8 cellular contexts compared by ENCODE assay signal in genomic region chrX:119512145-119512800, GRCh38. TPM values are rescaled to one million over a fixed set of nuclear protein-coding genes. Genes with fewer than 3 reads are reported as not detected.
DNase-seq lines count a peak whose midpoint lies in the region; ATAC-seq and TF ChIP-seq lines count a peak whose summit lies in the region.

No MANE protein-coding gene starts in this region.

- H3K9me3 ChIP-seq in adipocyte (ENCODE audit: control insufficient read depth, low read length) (no peaks in the 10 kb centered on the region), right atrium auricular region (no peaks in the 10 kb centered on the region), sigmoid colon (no peaks in the 10 kb centered on the region)

- no peaks in the 10 kb centered on the region for H3K9me3 Mint-ChIP-seq in activated naive CD4-positive, alpha-beta T cell treated with anti-CD3 and anti-CD28 coated beads, Interleukin-2, amount 50 U/mL, for 72 hours

- no peaks in the 10 kb centered on the region for H3K36me3 Mint-ChIP-seq in activated naive CD4-positive, alpha-beta T cell treated with anti-CD3 and anti-CD28 coated beads, Interleukin-2, amount 50 U/mL, for 72 hours

- DNase-seq in activated naive CD4-positive, alpha-beta T cell treated with anti-CD3 and anti-CD28 coated beads, Interleukin-2, amount 50 U/mL, for 72 hours (ENCODE audit: low spot score in 2 of 2): no peak
- no peak for DNase-seq in activated naive CD4-positive, alpha-beta T cell (lab: John Stamatoyannopoulos, UW)
- DNase-seq in NCI-H345 (lab: John Stamatoyannopoulos, UW) (peak; percentile 73), adipocyte (ENCODE audit: low read depth) (peak; percentile 76), right atrium auricular region (ENCODE audit: low spot score) (peak; percentile 62), sigmoid colon (peak; percentile 73), KG1 (lab: John Stamatoyannopoulos, UW) (no peak)

- no peak overlapping the region for H3K9ac ChIP-seq in adipocyte (ENCODE audit: low read length)

- peak in 1 of 2 donors; percentile 6 for TF ChIP-seq POLR2A in sigmoid colon (IDR thresholded peaks at IDR 0.05)

- no peak for TF ChIP-seq EP300 in sigmoid colon (IDR thresholded peaks at IDR 0.05)

- 13 to 41% methylated on average over 14 of the region's 14 CpGs for WGBS in sigmoid colon, 2 donors

- peak; percentile 76 to 81 for ATAC-seq in activated naive CD4-positive, alpha-beta T cell treated with anti-CD3 and anti-CD28 coated beads, Interleukin-2, amount 50 U/mL, for 72 hours
- peak; percentile 63 for ATAC-seq in HG02852 (IDR thresholded peaks at IDR 0.05; ENCODE audit: unreplicated experiment)

- H3K27ac Mint-ChIP-seq in activated naive CD4-positive, alpha-beta T cell treated with anti-CD3 and anti-CD28 coated beads, Interleukin-2, amount 50 U/mL, for 72 hours: no peak overlapping the region

- no peaks in the 10 kb centered on the region for H3K36me3 ChIP-seq in adipocyte (ENCODE audit: control insufficient read depth, insufficient read depth, low read length, severe bottlenecking)
- no peaks in the 10 kb centered on the region for H3K36me3 ChIP-seq in right atrium auricular region
- no peaks in the 10 kb centered on the region for H3K36me3 ChIP-seq in sigmoid colon

- peaks cover 11% of the 10 kb centered on the region for H3K27me3 ChIP-seq in adipocyte (replicated peaks; ENCODE audit: control insufficient read depth, insufficient read depth, low read length)
- no peaks in the 10 kb centered on the region for H3K27me3 ChIP-seq in right atrium auricular region
- no peaks in the 10 kb centered on the region for H3K27me3 ChIP-seq in sigmoid colon

- H3K4me3 ChIP-seq in adipocyte (ENCODE audit: low read length) (no peak overlapping the region), right atrium auricular region (no peak overlapping the region), sigmoid colon (no peak overlapping the region)

- TF ChIP-seq CTCF in right atrium auricular region (IDR thresholded peaks at IDR 0.05) (peak; percentile 49 to 72), sigmoid colon (IDR thresholded peaks at IDR 0.05) (peak; percentile 9 to 59 (median 36))

- intact Hi-C loops in sigmoid colon (cut with DNase I): loop anchor here (2.0 kb wide), 1 partner anchor 23 kb away; no protein-coding TSS in a partner anchor

- no peak overlapping the region for H3K27ac ChIP-seq in right atrium auricular region
- H3K27ac ChIP-seq in sigmoid colon: peak overlapping the region in 1 of 4 donors; percentile 38

- H3K4me1 ChIP-seq in adipocyte (ENCODE audit: control insufficient read depth, insufficient read depth, low read length) (no peaks in the 10 kb centered on the region), right atrium auricular region (no peaks in the 10 kb centered on the region), sigmoid colon (no peaks in the 10 kb centered on the region)

RNA-seq across cellular contexts. Expression of gene SLC25A5, which starts 44.0 kb away (rescaled TPM):
- total RNA-seq in activated naive CD4-positive, alpha-beta T cell treated with anti-CD3 and anti-CD28 coated beads, Interleukin-2, amount 50 U/mL, for 72 hours: 100 to 1,000 TPM; 598 to 874 TPM
- total RNA-seq in right atrium auricular region: 100 to 1,000 TPM; 134 to 174 TPM
- 100 to 1,000 TPM; 269 to 356 (median 336) TPM for total RNA-seq in sigmoid colon
- 1,000 to 10,000 TPM in 2 of 3 donors, 100 to 1,000 TPM in 1; 934 to 2,420 (median 1,374) TPM for polyA plus RNA-seq in sigmoid colon

RNA-seq across cellular contexts. Expression of gene STEEP1, which starts 52.9 kb away (rescaled TPM):
- total RNA-seq in activated naive CD4-positive, alpha-beta T cell treated with anti-CD3 and anti-CD28 coated beads, Interleukin-2, amount 50 U/mL, for 72 hours: 10 to 100 TPM; 22.0 to 25.5 TPM
- total RNA-seq in right atrium auricular region (10 to 100 TPM; 17.4 to 17.8 TPM), sigmoid colon (10 to 100 TPM; 19.7 to 25.0 (median 21.9) TPM)
- polyA plus RNA-seq in sigmoid colon: 10 to 100 TPM; 16.8 to 30.3 (median 20.3) TPM

Comparison
In these comparisons a context has a peak if more than half of its experiments do, and no peak if none do; other contexts are left out.
1. DNase-seq: peak in NCI-H345 (single experiment), adipocyte (single experiment), right atrium auricular region (single experiment) and sigmoid colon (single experiment); none in activated naive CD4-positive, alpha-beta T cell treated with anti-CD3 and anti-CD28 coated beads, Interleukin-2, amount 50 U/mL, for 72 hours (0 of 2), activated naive CD4-positive, alpha-beta T cell (0 of 4) and KG1 (single experiment).